ENCODE assay signal across 10 cellular contexts in the genomic region with DNA sequence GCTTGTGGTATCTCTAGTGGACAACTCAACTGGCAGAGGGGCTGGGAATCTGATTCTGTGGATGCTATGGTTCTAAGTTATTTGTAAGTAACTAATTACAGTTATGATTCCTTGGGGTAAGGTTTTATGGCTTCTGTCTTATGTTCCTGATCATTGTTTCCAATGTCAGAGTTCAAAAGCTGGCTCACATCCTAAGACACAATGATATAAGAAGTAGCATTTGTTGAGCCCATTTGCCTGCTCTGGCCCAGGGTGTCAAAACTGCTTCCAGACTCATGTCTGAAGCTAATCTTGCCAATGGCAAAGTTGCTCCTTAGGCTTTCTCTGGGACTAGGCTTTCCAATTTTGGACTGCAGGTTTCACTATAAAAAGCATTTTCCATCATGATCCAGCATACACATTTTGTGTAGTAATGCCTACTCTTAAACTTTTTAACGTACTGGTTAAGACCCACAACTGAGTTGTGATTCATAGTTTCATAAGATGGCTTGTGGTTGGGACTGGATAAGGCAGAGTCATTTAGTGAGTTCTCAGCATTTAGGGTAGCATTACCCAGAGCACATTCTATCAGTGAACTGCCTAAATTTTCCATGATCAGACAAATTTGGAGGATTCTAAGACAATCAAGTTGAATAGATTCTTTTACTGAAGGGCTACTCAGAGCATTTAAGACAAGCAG. TPM values are rescaled to one million over a fixed set of nuclear protein-coding genes. Genes with fewer than 3 reads are reported as not detected.
DNase-seq lines count a peak whose midpoint lies in the region; ATAC-seq and TF ChIP-seq lines count a peak whose summit lies in the region.
"Had no signal": no experiment of that assay in that cellular context is flagged by ENCODE, and none has a peak within 500 bp of the region (broad histone marks: within the 10 kb centered on the region; RNA-seq: fewer than 3 reads in every experiment).

No MANE protein-coding gene starts in this region.

- H3K4me3 ChIP-seq in AG10803 (ENCODE audit: low read length) (no peak overlapping the region), gastrocnemius medialis (no peak overlapping the region)
- H3K4me3 ChIP-seq: stomach had no signal

- H3K4me1 ChIP-seq in gastrocnemius medialis = no peaks in the 10 kb centered on the region

- TF ChIP-seq CTCF in AG10803 (conservative IDR thresholded peaks at IDR 0.05; ENCODE audit: low read length) (no peak), gastrocnemius medialis (IDR thresholded peaks at IDR 0.05 in 4 of 5, conservative IDR thresholded peaks at IDR 0.05 in 1 of 5) (no peak)

- H3K9me3 Mint-ChIP-seq in activated CD8-positive, alpha-beta T cell treated with anti-CD3 and anti-CD28 coated beads, Interleukin-2, amount 10 ng/mL, durations not matched to agents 7 days and 5 days (ENCODE audit: insufficient read depth) = no peaks in the 10 kb centered on the region
- H3K9me3 Mint-ChIP-seq: CD4-positive, CD25-positive, alpha-beta regulatory T cell had no signal

- no peaks in the 10 kb centered on the region for H3K9me3 ChIP-seq in gastrocnemius medialis
- H3K9me3 ChIP-seq: stomach had no signal

- intact Hi-C loops in gastrocnemius medialis (cut with DNase I; ENCODE audit: low total_unique reads) = no loop called here
- intact Hi-C loops in Right ventricle myocardium superior (cut with DNase I) = no loop called here

- in situ Hi-C loops in gastrocnemius medialis (cut with MboI; ENCODE audit: low sequenced_read_pairs in 4 of 4) = loop anchor here in 3 of 4 donors (25.0 kb wide), 1 partner anchor 513 kb away; no protein-coding TSS in a partner anchor

- POLR2A ChIA-PET in activated CD8-positive, alpha-beta T cell treated with anti-CD3 and anti-CD28 coated beads, Interleukin-2, amount 10 ng/mL, durations not matched to agents 7 days and 5 days (lab: Charles Lee) = no interaction called here

- no peak overlapping the region for H3K4me3 Mint-ChIP-seq in activated CD8-positive, alpha-beta T cell treated with anti-CD3 and anti-CD28 coated beads, Interleukin-2, amount 10 ng/mL, durations not matched to agents 7 days and 5 days
- H3K4me3 Mint-ChIP-seq: CD4-positive, CD25-positive, alpha-beta regulatory T cell had no signal

- H3K36me3 ChIP-seq in gastrocnemius medialis = peaks cover 0 to 25% of the 10 kb centered on the region in 2 donors

- CTCF ChIA-PET in activated CD8-positive, alpha-beta T cell treated with anti-CD3 and anti-CD28 coated beads, Interleukin-2, amount 10 ng/mL, durations not matched to agents 7 days and 5 days (lab: Charles Lee) = interaction anchor here (0.8 to 1.1 kb wide), 2 partner anchors 11 to 14 kb away, joined by 3 read pairs; no protein-coding TSS in a partner anchor

- H3K27me3 Mint-ChIP-seq in activated CD8-positive, alpha-beta T cell treated with anti-CD3 and anti-CD28 coated beads, Interleukin-2, amount 10 ng/mL, durations not matched to agents 7 days and 5 days (ENCODE audit: low read depth) = no peaks in the 10 kb centered on the region
- H3K27me3 Mint-ChIP-seq: CD4-positive, CD25-positive, alpha-beta regulatory T cell had no signal

- no peak overlapping the region for H3K27ac Mint-ChIP-seq in activated CD8-positive, alpha-beta T cell treated with anti-CD3 and anti-CD28 coated beads, Interleukin-2, amount 10 ng/mL, durations not matched to agents 7 days and 5 days

- no peaks in the 10 kb centered on the region for H3K27me3 ChIP-seq in gastrocnemius medialis
- H3K27me3 ChIP-seq: stomach had no signal

- peaks cover 32% of the 10 kb centered on the region for H3K4me1 Mint-ChIP-seq in activated CD8-positive, alpha-beta T cell treated with anti-CD3 and anti-CD28 coated beads, Interleukin-2, amount 10 ng/mL, durations not matched to agents 7 days and 5 days (ENCODE audit: low read depth)

- ATAC-seq in GM18870 (IDR thresholded peaks at IDR 0.05; ENCODE audit: unreplicated experiment) (peak; percentile 92), HG02852 (IDR thresholded peaks at IDR 0.05; ENCODE audit: unreplicated experiment) (peak; percentile 90), gastrocnemius medialis (no peak), Right ventricle myocardium superior (ENCODE audit: poor library complexity) (no peak)
- peak; percentile 81 for ATAC-seq in activated CD8-positive, alpha-beta T cell treated with anti-CD3 and anti-CD28 coated beads, Interleukin-2, amount 10 ng/mL, durations not matched to agents 7 days and 5 days

- no peak for TF ChIP-seq POLR2A in gastrocnemius medialis (IDR thresholded peaks at IDR 0.05)

- H3K36me3 Mint-ChIP-seq in activated CD8-positive, alpha-beta T cell treated with anti-CD3 and anti-CD28 coated beads, Interleukin-2, amount 10 ng/mL, durations not matched to agents 7 days and 5 days (ENCODE audit: low read depth) = peaks cover 70% of the 10 kb centered on the region

- peak; percentile 55 for DNase-seq in AG10803 (ENCODE audit: low read depth)
- peak; percentile 26 for DNase-seq in activated CD8-positive, alpha-beta T cell treated with anti-CD3 and anti-CD28 coated beads, Interleukin-2, amount 10 ng/mL, durations not matched to agents 7 days and 5 days
- no peak for DNase-seq in gastrocnemius medialis
- no peak for DNase-seq in Right ventricle myocardium superior
- DNase-seq in NCI-H2196 (lab: John Stamatoyannopoulos, UW; ENCODE audit: unreplicated experiment) = no peak
- DNase-seq in NCI-H1417 treated with DMSO at 0.1 percent for 48 hours (lab: John Stamatoyannopoulos, UW) = no peak
- DNase-seq: stomach had no signal

- no peak overlapping the region for H3K27ac ChIP-seq in gastrocnemius medialis
- H3K27ac ChIP-seq: stomach had no signal

RNA-seq across cellular contexts. Expression of a gene that starts 50.0 kb away (rescaled TPM):
- 100 to 1,000 TPM; 203 to 216 TPM for total RNA-seq in activated CD8-positive, alpha-beta T cell treated with anti-CD3 and anti-CD28 coated beads, Interleukin-2, amount 10 ng/mL, durations not matched to agents 7 days and 5 days
- total RNA-seq in gastrocnemius medialis (100 to 1,000 TPM in 3 of 4 donors, 10 to 100 TPM in 1; 82.8 to 138 (median 129) TPM), Right ventricle myocardium superior (242 TPM)

Comparison
In these comparisons a context has a peak if more than half of its experiments do, and no peak if none do; other contexts are left out.
1. DNase-seq: peak in AG10803 (single experiment) and activated CD8-positive, alpha-beta T cell treated with anti-CD3 and anti-CD28 coated beads, Interleukin-2, amount 10 ng/mL, durations not matched to agents 7 days and 5 days (single experiment); none in gastrocnemius medialis (0 of 2), Right ventricle myocardium superior (single experiment), NCI-H2196 (single experiment) and NCI-H1417 treated with DMSO at 0.1 percent for 48 hours (single experiment).
2. ATAC-seq: peak in GM18870 (single experiment), HG02852 (single experiment) and activated CD8-positive, alpha-beta T cell treated with anti-CD3 and anti-CD28 coated beads, Interleukin-2, amount 10 ng/mL, durations not matched to agents 7 days and 5 days (single experiment); none in gastrocnemius medialis (0 of 2) and Right ventricle myocardium superior (single experiment).